12 cellular contexts compared by ENCODE assay signal in the genomic region with DNA sequence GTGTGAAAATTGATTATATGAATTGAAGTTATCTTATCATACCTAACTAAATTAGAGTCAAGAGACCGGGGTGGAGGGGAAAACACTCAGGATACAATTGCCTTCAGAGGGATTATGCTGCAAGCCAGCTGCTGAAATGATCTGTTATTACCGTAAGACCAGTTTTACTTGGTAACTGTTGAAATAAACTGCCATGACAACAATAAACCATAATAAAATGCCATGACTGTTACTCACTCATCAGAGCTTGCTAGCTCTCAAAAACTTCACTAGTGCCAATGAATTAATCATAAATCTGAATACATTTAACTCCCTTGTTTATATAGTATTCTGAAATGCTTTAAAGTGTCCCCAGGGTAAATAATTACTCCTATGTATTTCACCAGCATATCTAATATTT.
DNase-seq lines count a peak whose midpoint lies in the region; ATAC-seq and TF ChIP-seq lines count a peak whose summit lies in the region.
"Had no signal": no experiment of that assay in that cellular context is flagged by ENCODE, and none has a peak within 500 bp of the region (broad histone marks: within the 10 kb centered on the region; RNA-seq: fewer than 3 reads in every experiment).

No MANE protein-coding gene starts in this region.

- H3K4me3 ChIP-seq in HCT116 (replicated peaks in 1 of 2; ENCODE audit: low read depth in 1 of 2, low read length in 2 of 2), result no peak overlapping the region

- no peaks in the 10 kb centered on the region; a peak in 1 of 4 replicates for H3K36me3 ChIP-seq in HCT116 (ENCODE audit: control insufficient read depth in 1 of 2, insufficient read depth in 2 of 2, low read length in 2 of 2)

- H3K9me2 ChIP-seq in HCT116 (ENCODE audit: insufficient read depth), result no peaks in the 10 kb centered on the region

- no peak overlapping the region for H3K4me2 ChIP-seq in HCT116 (ENCODE audit: low read length)

- intact Hi-C loops in HCT116 (cut with micrococcal nuclease), result no loop called here

- no peaks in the 10 kb centered on the region for H4K20me1 ChIP-seq in HCT116 (ENCODE audit: insufficient read depth)

- CTCF ChIA-PET in HCT116 (lab: Charles Lee), result no interaction called here

- DNase-seq in ACHN (peak; percentile 26), HCT116 (ENCODE audit: low read depth, low spot score) (peak; percentile 1), astrocyte of the hippocampus (ENCODE audit: low read depth, low spot score) (peak; percentile 69), iris pigment epithelial cell (ENCODE audit: low read depth) (peak; percentile 88)
- no peak for DNase-seq in stimulated activated CD4-positive, alpha-beta T cell treated with anti-CD3 and anti-CD28 coated beads, Interleukin-15, amount 100 ng/mL, for 24 hours
- DNase-seq: C1 segment of cervical spinal cord; NCI-H1092 treated with DMSO at 0.1 percent for 48 hours; NCI-H526 treated with DMSO at 0.1 percent for 48 hours; stimulated activated CD8-positive, alpha-beta memory T cell treated with anti-CD3 and anti-CD28 coated beads, Interleukin-4, amount 100 ng/mL, for 48 hours had no signal

- RAD21 ChIA-PET in HCT116 (lab: Charles Lee; ENCODE audit: low non-redundant PET in 1 of 2, low total read pairs in 2 of 2, uncharacterized antibody in 2 of 2, unreplicated experiment in 2 of 2), result no interaction called here

- no peak for TF ChIP-seq POLR2A in HCT116 (IDR thresholded peaks at IDR 0.05; ENCODE audit: borderline replicate concordance, extremely low read depth, insufficient read depth, insufficient read length)

- H3K79me2 ChIP-seq in HCT116 (ENCODE audit: insufficient read depth, low read length), result no peaks in the 10 kb centered on the region

- H3K4me1 ChIP-seq in HCT116 (ENCODE audit: control insufficient read depth in 1 of 2, insufficient read depth in 2 of 2, low read length in 2 of 2), result no peaks in the 10 kb centered on the region

- no peak overlapping the region for H3K9ac ChIP-seq in HCT116 (ENCODE audit: low read length)

- in situ Hi-C loops in ACHN (cut with HindIII; ENCODE audit: low pct_ligation_motif_present, low pct_unique_long_range_greater_than_20kb, low sequenced_read_pairs), result no loop called here

- BruUV-seq in HCT116 (replicated peaks; lab: Mats Ljungman, UMichigan), result no TSS peak

- no peaks in the 10 kb centered on the region for H3K9me3 ChIP-seq in HCT116 (ENCODE audit: control insufficient read depth in 1 of 2, insufficient read depth in 1 of 2, low read depth in 1 of 2, low read length in 2 of 2)

- no peak for TF ChIP-seq CTCF in HCT116 (IDR thresholded peaks at IDR 0.05 in 2 of 3, conservative IDR thresholded peaks at IDR 0.05 in 1 of 3; ENCODE audit: borderline replicate concordance in 1 of 3, insufficient read depth in 1 of 3, low read depth in 2 of 3, low read length in 2 of 3)

- TF ChIP-seq RAD21 in HCT116 (IDR thresholded peaks at IDR 0.05; ENCODE audit: low read depth), result no peak

- H3K27me3 ChIP-seq in HCT116 (ENCODE audit: insufficient read depth, low read length), result no peaks in the 10 kb centered on the region

- ATAC-seq in HCT116 (no peak), HG03175 (IDR thresholded peaks at IDR 0.05; ENCODE audit: unreplicated experiment) (no peak), GM21529 (IDR thresholded peaks at IDR 0.05; ENCODE audit: unreplicated experiment) (no peak)
- ATAC-seq in activated CD4-positive, CD25-positive, alpha-beta regulatory T cell treated with anti-CD3 and anti-CD28 coated beads, Interleukin-2, amount 50 U/mL, for 24 hours, result no peak

- H3K27ac ChIP-seq in HCT116 (ENCODE audit: low read depth, low read length), result no peak overlapping the region

- H2AFZ ChIP-seq in HCT116 (ENCODE audit: low read depth, low read length, poor library complexity, severe bottlenecking), result no peak overlapping the region

- POLR2A ChIA-PET in HCT116 (lab: Charles Lee), result no interaction called here

TF ChIP-seq in HCT116, 20 proteins besides CTCF, POLR2A, EP300 and RAD21:
- TF ChIP-seq ZNF274 (IDR thresholded peaks at IDR 0.05; ENCODE audit: low read depth, low read length) (no peak), EZH2 (IDR thresholded peaks at IDR 0.05) (no peak), CBX3 (IDR thresholded peaks at IDR 0.05; ENCODE audit: low read depth) (no peak), EZH2phosphoT487 (IDR thresholded peaks at IDR 0.05; ENCODE audit: borderline replicate concordance) (no peak), ELF1 (IDR thresholded peaks at IDR 0.05; ENCODE audit: borderline replicate concordance, low read depth) (no peak), JUND (IDR thresholded peaks at IDR 0.05) (no peak), YY1 (IDR thresholded peaks at IDR 0.05; ENCODE audit: extremely low read depth, insufficient replicate concordance, low read depth, low read length) (no peak), ZFX (IDR thresholded peaks at IDR 0.05) (no peak), CEBPB (IDR thresholded peaks at IDR 0.05; ENCODE audit: low read depth) (no peak), SIN3A (IDR thresholded peaks at IDR 0.05; ENCODE audit: low read depth) (no peak), SRF (IDR thresholded peaks at IDR 0.05; ENCODE audit: low read depth) (no peak), SP1 (IDR thresholded peaks at IDR 0.05; ENCODE audit: low read depth) (no peak), FOSL1 (IDR thresholded peaks at IDR 0.05; ENCODE audit: low read depth) (no peak), TCF7L2 (IDR thresholded peaks at IDR 0.05; ENCODE audit: borderline replicate concordance, extremely low read depth, insufficient read depth, insufficient read length) (no peak), EGR1 (IDR thresholded peaks at IDR 0.05; ENCODE audit: low read depth) (no peak)
- TF ChIP-seq, protein P1, sequence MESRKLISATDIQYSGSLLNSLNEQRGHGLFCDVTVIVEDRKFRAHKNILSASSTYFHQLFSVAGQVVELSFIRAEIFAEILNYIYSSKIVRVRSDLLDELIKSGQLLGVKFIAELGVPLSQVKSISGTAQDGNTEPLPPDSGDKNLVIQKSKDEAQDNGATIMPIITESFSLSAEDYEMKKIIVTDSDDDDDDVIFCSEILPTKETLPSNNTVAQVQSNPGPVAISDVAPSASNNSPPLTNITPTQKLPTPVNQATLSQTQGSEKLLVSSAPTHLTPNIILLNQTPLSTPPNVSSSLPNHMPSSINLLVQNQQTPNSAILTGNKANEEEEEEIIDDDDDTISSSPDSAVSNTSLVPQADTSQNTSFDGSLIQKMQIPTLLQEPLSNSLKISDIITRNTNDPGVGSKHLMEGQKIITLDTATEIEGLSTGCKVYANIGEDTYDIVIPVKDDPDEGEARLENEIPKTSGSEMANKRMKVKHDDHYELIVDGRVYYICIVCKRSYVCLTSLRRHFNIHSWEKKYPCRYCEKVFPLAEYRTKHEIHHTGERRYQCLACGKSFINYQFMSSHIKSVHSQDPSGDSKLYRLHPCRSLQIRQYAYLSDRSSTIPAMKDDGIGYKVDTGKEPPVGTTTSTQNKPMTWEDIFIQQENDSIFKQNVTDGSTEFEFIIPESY (IDR thresholded peaks at IDR 0.05; ENCODE audit: extremely low read depth, insufficient replicate concordance, low read length), result no peak
- TF ChIP-seq, protein P2, sequence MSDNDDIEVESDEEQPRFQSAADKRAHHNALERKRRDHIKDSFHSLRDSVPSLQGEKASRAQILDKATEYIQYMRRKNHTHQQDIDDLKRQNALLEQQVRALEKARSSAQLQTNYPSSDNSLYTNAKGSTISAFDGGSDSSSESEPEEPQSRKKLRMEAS (IDR thresholded peaks at IDR 0.05), result no peak
- TF ChIP-seq, protein P3, sequence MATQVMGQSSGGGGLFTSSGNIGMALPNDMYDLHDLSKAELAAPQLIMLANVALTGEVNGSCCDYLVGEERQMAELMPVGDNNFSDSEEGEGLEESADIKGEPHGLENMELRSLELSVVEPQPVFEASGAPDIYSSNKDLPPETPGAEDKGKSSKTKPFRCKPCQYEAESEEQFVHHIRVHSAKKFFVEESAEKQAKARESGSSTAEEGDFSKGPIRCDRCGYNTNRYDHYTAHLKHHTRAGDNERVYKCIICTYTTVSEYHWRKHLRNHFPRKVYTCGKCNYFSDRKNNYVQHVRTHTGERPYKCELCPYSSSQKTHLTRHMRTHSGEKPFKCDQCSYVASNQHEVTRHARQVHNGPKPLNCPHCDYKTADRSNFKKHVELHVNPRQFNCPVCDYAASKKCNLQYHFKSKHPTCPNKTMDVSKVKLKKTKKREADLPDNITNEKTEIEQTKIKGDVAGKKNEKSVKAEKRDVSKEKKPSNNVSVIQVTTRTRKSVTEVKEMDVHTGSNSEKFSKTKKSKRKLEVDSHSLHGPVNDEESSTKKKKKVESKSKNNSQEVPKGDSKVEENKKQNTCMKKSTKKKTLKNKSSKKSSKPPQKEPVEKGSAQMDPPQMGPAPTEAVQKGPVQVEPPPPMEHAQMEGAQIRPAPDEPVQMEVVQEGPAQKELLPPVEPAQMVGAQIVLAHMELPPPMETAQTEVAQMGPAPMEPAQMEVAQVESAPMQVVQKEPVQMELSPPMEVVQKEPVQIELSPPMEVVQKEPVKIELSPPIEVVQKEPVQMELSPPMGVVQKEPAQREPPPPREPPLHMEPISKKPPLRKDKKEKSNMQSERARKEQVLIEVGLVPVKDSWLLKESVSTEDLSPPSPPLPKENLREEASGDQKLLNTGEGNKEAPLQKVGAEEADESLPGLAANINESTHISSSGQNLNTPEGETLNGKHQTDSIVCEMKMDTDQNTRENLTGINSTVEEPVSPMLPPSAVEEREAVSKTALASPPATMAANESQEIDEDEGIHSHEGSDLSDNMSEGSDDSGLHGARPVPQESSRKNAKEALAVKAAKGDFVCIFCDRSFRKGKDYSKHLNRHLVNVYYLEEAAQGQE (IDR thresholded peaks at IDR 0.05; ENCODE audit: low read depth), result no peak
- TF ChIP-seq, protein P4, sequence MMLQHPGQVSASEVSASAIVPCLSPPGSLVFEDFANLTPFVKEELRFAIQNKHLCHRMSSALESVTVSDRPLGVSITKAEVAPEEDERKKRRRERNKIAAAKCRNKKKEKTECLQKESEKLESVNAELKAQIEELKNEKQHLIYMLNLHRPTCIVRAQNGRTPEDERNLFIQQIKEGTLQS (IDR thresholded peaks at IDR 0.05), result no peak
